14 cellular contexts compared by ENCODE assay signal in the genomic region with DNA sequence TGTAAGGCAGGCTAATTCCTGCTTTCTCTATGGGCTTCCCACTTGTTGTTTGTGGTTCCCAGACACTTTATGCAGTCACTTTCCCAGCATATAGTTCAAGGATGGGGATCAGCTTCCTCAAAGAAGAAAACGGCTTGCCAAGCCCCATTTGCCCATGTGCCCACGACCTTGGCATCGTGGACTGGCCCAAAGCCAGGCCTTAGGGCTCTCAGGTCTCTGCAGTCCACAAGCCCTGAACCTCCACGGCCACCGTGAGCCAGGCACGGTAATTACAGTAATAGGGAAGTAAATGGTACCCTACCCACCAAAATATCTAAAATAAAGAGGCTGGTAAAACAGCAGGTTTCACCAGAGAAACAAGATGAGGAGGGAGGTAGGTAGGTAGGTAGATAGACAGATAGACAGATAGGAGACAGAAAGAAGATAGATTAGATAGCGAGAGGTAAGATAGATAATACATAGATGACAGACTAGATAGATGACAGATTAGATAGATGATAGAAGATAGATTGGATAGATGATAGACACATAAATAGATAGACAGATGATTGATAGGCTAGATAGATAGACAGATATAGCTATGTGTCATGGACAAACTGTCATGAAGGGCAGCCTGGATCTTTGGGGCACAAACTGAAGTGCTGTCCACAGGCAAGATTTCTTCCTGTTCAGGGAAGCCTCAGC.
DNase-seq lines count a peak whose midpoint lies in the region; TF ChIP-seq lines count a peak whose summit lies in the region.
"Had no signal": no experiment of that assay in that cellular context is flagged by ENCODE, and none has a peak within 500 bp of the region (broad histone marks: within the 10 kb centered on the region; RNA-seq: fewer than 3 reads in every experiment).

No MANE protein-coding gene starts in this region.

- peak overlapping the region; percentile 6 for H3K27ac Mint-ChIP-seq in nephron progenitor cell
- H3K27ac Mint-ChIP-seq: CD14-positive monocyte; CD8-positive, alpha-beta T cell had no signal

- no peak overlapping the region for H4K8ac ChIP-seq in neuronal stem cell (ENCODE audit: low read depth, low read length)

- in situ Hi-C loops in GM13976 (cut with MboI; ENCODE audit: low sequenced_read_pairs, unreplicated experiment) = no loop called here
- in situ Hi-C loops in KBM-7 (cut with MboI; ENCODE audit: low pct_unique_long_range_greater_than_20kb, low sequenced_read_pairs) = no loop called here

- peak; percentile 17 for DNase-seq in NCI-H1105 treated with DMSO at 0.1 percent for 48 hours (lab: John Stamatoyannopoulos, UW)
- DNase-seq in NCI-H1105 (lab: John Stamatoyannopoulos, UW) = no peak
- DNase-seq in cerebellar cortex (ENCODE audit: low spot score) = peak; percentile 25
- no peak for DNase-seq in nephron progenitor cell
- DNase-seq in hippocampal formation (lab: John Stamatoyannopoulos, UW) = no peak
- no peak for DNase-seq in GM13976 (ENCODE audit: low spot score)
- DNase-seq in KBM-7 = no peak
- no peak for DNase-seq in neuronal stem cell (ENCODE audit: low spot score)
- DNase-seq: Caco-2; CD8-positive, alpha-beta T cell; GM23248 had no signal

- no peak overlapping the region for H3K9ac ChIP-seq in neuronal stem cell (ENCODE audit: low read depth, low read length, poor library complexity)
- H3K9ac ChIP-seq: GM23248 had no signal

- no peak overlapping the region for H2AFZ ChIP-seq in neuronal stem cell (ENCODE audit: low read length)
- H2AFZ ChIP-seq: GM23248 had no signal

- no peak overlapping the region for H4K91ac ChIP-seq in neuronal stem cell (ENCODE audit: low read depth, low read length, poor library complexity)

- peaks cover 0 to under 1% (median 0%) of the 10 kb centered on the region in 3 experiments for H3K27me3 ChIP-seq in neuronal stem cell (ENCODE audit: control insufficient read depth in 3 of 3, insufficient read depth in 3 of 3, low read depth in 1 of 3, low read length in 3 of 3)

- H3K36me3 Mint-ChIP-seq in nephron progenitor cell (ENCODE audit: low read depth) = peaks cover 19% of the 10 kb centered on the region
- H3K36me3 Mint-ChIP-seq: CD14-positive monocyte; CD8-positive, alpha-beta T cell had no signal

- TF ChIP-seq CTCF in nephron progenitor cell (IDR thresholded peaks at IDR 0.05) = no peak
- TF ChIP-seq CTCF in GM13976 (IDR thresholded peaks at IDR 0.05; ENCODE audit: borderline replicate concordance, control extremely low read depth, extremely low read depth, insufficient read depth, missing control alignments) = no peak

- H2BK15ac ChIP-seq in neuronal stem cell (ENCODE audit: low read length) = no peak overlapping the region

- no peak overlapping the region for H3K14ac ChIP-seq in neuronal stem cell (ENCODE audit: low read length)

- no peak overlapping the region for H2BK12ac ChIP-seq in neuronal stem cell (ENCODE audit: low read length)

- H3K4me3 ChIP-seq in neuronal stem cell (ENCODE audit: low read length in 2 of 2) = no peak overlapping the region
- H3K4me3 ChIP-seq: GM12878, GM23248 had no signal

- no peak overlapping the region for H3K4me3 Mint-ChIP-seq in nephron progenitor cell
- H3K4me3 Mint-ChIP-seq: CD14-positive monocyte; CD8-positive, alpha-beta T cell had no signal

- no peak overlapping the region for H2BK5ac ChIP-seq in neuronal stem cell (ENCODE audit: low read length)

- peaks cover 5% of the 10 kb centered on the region for H3K9me3 Mint-ChIP-seq in nephron progenitor cell
- H3K9me3 Mint-ChIP-seq: CD8-positive, alpha-beta T cell had no signal

- no peak overlapping the region for H3K4ac ChIP-seq in neuronal stem cell (ENCODE audit: low read length)

- H3K36me3 ChIP-seq in neuronal stem cell (replicated peaks in 1 of 2; ENCODE audit: control insufficient read depth in 2 of 2, insufficient read depth in 2 of 2, low read length in 2 of 2) = peaks cover 2 to 12% of the 10 kb centered on the region in 2 donors

- 100% methylated on average over 1 of the region's 7 CpGs; no CpG with 5 or more reads in 1 of the 2 donors for WGBS in neuronal stem cell (ENCODE audit: extremely low coverage in 2 of 2, insufficient read length in 2 of 2, insufficient replicate concordance in 1 of 2), 2 donors

- H3K4me2 ChIP-seq in neuronal stem cell (ENCODE audit: insufficient read depth, low read length, poor library complexity, severe bottlenecking) = no peak overlapping the region

- no peak overlapping the region for H3K18ac ChIP-seq in neuronal stem cell (ENCODE audit: low read length)

- no peak overlapping the region for H3K27ac ChIP-seq in neuronal stem cell (replicated peaks; ENCODE audit: low read length)
- H3K27ac ChIP-seq: 22Rv1, GM23248 had no signal

- peaks cover 0 to 2% of the 10 kb centered on the region in 2 donors for H3K4me1 ChIP-seq in neuronal stem cell (ENCODE audit: control insufficient read depth in 2 of 2, insufficient read depth in 1 of 2, low read depth in 1 of 2, low read length in 2 of 2)
- H3K4me1 ChIP-seq: Caco-2 had no signal

- H2AK5ac ChIP-seq in neuronal stem cell (ENCODE audit: low read depth, low read length) = no peak overlapping the region

- no peaks in the 10 kb centered on the region for H3K79me1 ChIP-seq in neuronal stem cell (ENCODE audit: low read depth, low read length)

- H3K27me3 Mint-ChIP-seq in nephron progenitor cell (ENCODE audit: low read depth, poor library complexity) = no peaks in the 10 kb centered on the region

- no peak overlapping the region for H2BK120ac ChIP-seq in neuronal stem cell (ENCODE audit: low read depth, low read length)

- H3K9me3 ChIP-seq in neuronal stem cell (replicated peaks in 1 of 2; ENCODE audit: control insufficient read depth in 2 of 2, insufficient read depth in 1 of 2, low read depth in 1 of 2, low read length in 2 of 2) = peaks cover 5 to 7% of the 10 kb centered on the region in 2 donors
- H3K9me3 ChIP-seq: Caco-2 had no signal

- no peaks in the 10 kb centered on the region for H3K4me1 Mint-ChIP-seq in nephron progenitor cell
- H3K4me1 Mint-ChIP-seq: CD14-positive monocyte had no signal

- no peak overlapping the region for H3K23ac ChIP-seq in neuronal stem cell (ENCODE audit: low read depth, low read length, poor library complexity)

Comparison
In these comparisons a context has a peak if more than half of its experiments do, and no peak if none do; other contexts are left out.
1. DNase-seq: peak in NCI-H1105 treated with DMSO at 0.1 percent for 48 hours (single experiment) and cerebellar cortex (single experiment); none in NCI-H1105 (single experiment), nephron progenitor cell (single experiment), hippocampal formation (0 of 2), GM13976 (single experiment), KBM-7 (single experiment) and neuronal stem cell (single experiment).